8 cellular contexts compared by ENCODE assay signal in genomic region chr10:112950714-112951348, GRCh38. TPM values are rescaled to one million over a fixed set of nuclear protein-coding genes. Genes with fewer than 3 reads are reported as not detected.
DNase-seq lines count a peak whose midpoint lies in the region; ATAC-seq and TF ChIP-seq lines count a peak whose summit lies in the region.

No MANE protein-coding gene starts in this region.

- BruUV-seq in mammary epithelial cell (replicated peaks; lab: Mats Ljungman, UMichigan) = no TSS peak

- in situ Hi-C loops in mammary epithelial cell (cut with MboI; ENCODE audit: low sequenced_read_pairs in 2 of 2) = no loop called here

- dilution Hi-C loops in mammary epithelial cell (cut with HindIII; ENCODE audit: low sequenced_read_pairs) = no loop called here

- H3K4me3 ChIP-seq in SJSA1 (peak overlapping the region; percentile 56), mammary epithelial cell (replicated peaks in 1 of 3; ENCODE audit: insufficient read depth in 1 of 3, low read depth in 2 of 3, low read length in 3 of 3) (peak overlapping the region; percentile 71 to 93 (median 77)), left lung (peak overlapping the region; percentile 73 to 85)

- no peaks in the 10 kb centered on the region for H4K20me1 ChIP-seq in mammary epithelial cell (ENCODE audit: insufficient read depth, low read length)

- TF ChIP-seq CTCF in mammary epithelial cell (conservative IDR thresholded peaks at IDR 0.05 in 1 of 2, IDR thresholded peaks at IDR 0.05 in 1 of 2; ENCODE audit: extremely low read depth in 1 of 2, insufficient read depth in 1 of 2, low read depth in 1 of 2, low read length in 2 of 2) (no peak), left lung (IDR thresholded peaks at IDR 0.05) (no peak)

- intact Hi-C loops in mammary epithelial cell (cut with micrococcal nuclease) (loop anchor here (1.0 to 5.0 kb wide), 7 partner anchors 79 to 386 kb away; no protein-coding TSS in a partner anchor), left lung (cut with DNase I) (loop anchor here in 1 of 2 donors (10.0 kb wide), 2 partner anchors 94 to 174 kb away; no protein-coding TSS in a partner anchor)

- CTCF ChIA-PET in mammary epithelial cell (lab: Charles Lee; ENCODE audit: low non-redundant PET) = no interaction called here

- H3K27me3 ChIP-seq in SJSA1 (replicated peaks) (no peaks in the 10 kb centered on the region), mammary epithelial cell (ENCODE audit: insufficient read depth, low read length) (no peaks in the 10 kb centered on the region), left lung (peaks cover 0 to 9% of the 10 kb centered on the region in 2 donors)

- peak overlapping the region; percentile 46 for H3K4me2 ChIP-seq in mammary epithelial cell (ENCODE audit: insufficient read depth, low read depth, low read length)

- H2AFZ ChIP-seq in mammary epithelial cell (ENCODE audit: low read depth, low read length) = no peak overlapping the region

- 1% methylated on average over 15 of the region's 54 CpGs for WGBS in mammary epithelial cell (ENCODE audit: low coverage, missing lambda C conversion rate)

- H3K4me1 ChIP-seq in SJSA1 (replicated peaks) (peaks cover 25% of the 10 kb centered on the region), mammary epithelial cell (ENCODE audit: insufficient read depth, low read length) (peaks cover 23% of the 10 kb centered on the region), left lung (peaks cover 18 to 51% of the 10 kb centered on the region in 2 donors)

- H3K27ac ChIP-seq in SJSA1 (peak overlapping the region; percentile 85), mammary epithelial cell (ENCODE audit: insufficient read depth, low read depth, low read length) (peak overlapping the region; percentile 89), left lung (peak overlapping the region; percentile 90 to 96)

- H3K9ac ChIP-seq in mammary epithelial cell (ENCODE audit: insufficient read depth, low read length) = peak overlapping the region; percentile 79

- ATAC-seq in left lung (no peak), GM19351 (IDR thresholded peaks at IDR 0.05; ENCODE audit: unreplicated experiment) (no peak)
- ATAC-seq in stimulated activated naive CD8-positive, alpha-beta T cell treated with anti-CD3 and anti-CD28 coated beads, Interleukin-15, Interleukin-2, amounts not matched to agents 100 U/mL and 50 U/mL, for 24 hours = no peak

- H3K9me3 ChIP-seq in SJSA1 (replicated peaks) (no peaks in the 10 kb centered on the region), mammary epithelial cell (replicated peaks; ENCODE audit: insufficient read depth, low read length) (no peaks in the 10 kb centered on the region), left lung (no peaks in the 10 kb centered on the region)

- DNase-seq in SIG-M5 treated with dmso at 0.1 percent for 504 hours (lab: John Stamatoyannopoulos, UW; ENCODE audit: unreplicated experiment) = peak; percentile 38
- DNase-seq in SIG-M5 (lab: John Stamatoyannopoulos, UW) = no peak
- peak in 1 of 2 experiments; percentile 57 for DNase-seq in SJSA1 (ENCODE audit: low read depth in 1 of 2, low spot score in 2 of 2)
- DNase-seq in mammary epithelial cell = peak; percentile 45
- peak; percentile 35 to 80 for DNase-seq in left lung
- DNase-seq in stimulated activated naive CD8-positive, alpha-beta T cell treated with anti-CD3 and anti-CD28 coated beads, Interleukin-15, Interleukin-2, amounts not matched to agents 100 U/mL and 50 U/mL, for 24 hours = peak; percentile 39
- DNase-seq in OCI-M2 (lab: John Stamatoyannopoulos, UW; ENCODE audit: unreplicated experiment) = no peak

- H3K79me2 ChIP-seq in mammary epithelial cell (ENCODE audit: insufficient read depth, low read length) = peaks cover 53% of the 10 kb centered on the region

- H3K36me3 ChIP-seq in SJSA1 (peaks cover 7% of the 10 kb centered on the region), mammary epithelial cell (ENCODE audit: insufficient read depth, low read length) (no peaks in the 10 kb centered on the region), left lung (no peaks in the 10 kb centered on the region)

RNA-seq across cellular contexts. Expression of gene TCF7L2, which starts 0.8 kb away (rescaled TPM):
- 4.4 and 6.4 TPM in 2 replicates for total RNA-seq in SJSA1 (2014; rRNA removed; shearing (Covaris generic))
- 10 to 100 TPM in 1 of 2 donors, 1 to 10 TPM in 1; 7.7 to 19.4 TPM for total RNA-seq in mammary epithelial cell
- polyA plus RNA-seq in mammary epithelial cell = 3.4 TPM
- polyA minus RNA-seq in mammary epithelial cell = 7.8 TPM
- 10 to 100 TPM; 25.1 to 27.7 TPM for total RNA-seq in left lung

Comparison
In these comparisons a context has a peak if more than half of its experiments do, and no peak if none do; other contexts are left out.
1. DNase-seq: peak in SIG-M5 treated with dmso at 0.1 percent for 504 hours (single experiment), mammary epithelial cell (single experiment), left lung (2 of 2) and stimulated activated naive CD8-positive, alpha-beta T cell treated with anti-CD3 and anti-CD28 coated beads, Interleukin-15, Interleukin-2, amounts not matched to agents 100 U/mL and 50 U/mL, for 24 hours (single experiment); none in SIG-M5 (single experiment) and OCI-M2 (single experiment).
2. Peak in every context shown above with its lines, with median percentiles within 50 percentile points of each other: H3K27ac ChIP-seq and H3K4me3 ChIP-seq.